In the genomic region with DNA sequence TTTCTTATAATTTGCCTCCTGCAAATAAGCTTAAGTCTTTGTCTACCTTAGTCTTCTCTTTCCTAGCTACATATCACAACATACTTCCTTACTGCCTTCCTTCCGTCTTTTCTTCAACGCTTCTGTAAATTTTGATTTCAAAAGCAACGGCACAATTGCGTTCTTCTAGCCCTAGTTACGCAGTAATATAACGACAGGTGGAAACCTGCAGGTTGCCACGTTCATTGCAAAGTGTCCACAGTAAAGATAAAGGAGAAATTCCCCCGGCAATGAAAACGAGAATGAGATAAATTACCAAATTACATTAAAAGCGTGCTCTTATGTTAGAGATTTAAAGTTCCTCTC, we compare ENCODE assay signal across 8 cellular contexts.
DNase-seq lines count a peak whose midpoint lies in the region; ATAC-seq and TF ChIP-seq lines count a peak whose summit lies in the region.

No MANE protein-coding gene starts in this region.

- DNase-seq in GM12865 (ENCODE audit: low read depth) = no peak
- DNase-seq in MV-4-11 (lab: John Stamatoyannopoulos, UW) = peak; percentile 74
- no peak for DNase-seq in choroid plexus epithelial cell (ENCODE audit: low read depth)
- DNase-seq in hippocampal formation (lab: John Stamatoyannopoulos, UW) = no peak
- DNase-seq in cerebellar nuclear complex (lab: John Stamatoyannopoulos, UW) = no peak
- DNase-seq in NCI-H146 treated with DMSO at 0.1 percent for 48 hours (lab: John Stamatoyannopoulos, UW; ENCODE audit: unreplicated experiment) = no peak

- peaks cover 0 to 6% of the 10 kb centered on the region in 2 donors for H3K9me3 ChIP-seq in muscle layer of duodenum (ENCODE audit: control insufficient read depth in 1 of 2, low read length in 2 of 2)

- H3K36me3 ChIP-seq in muscle layer of duodenum (ENCODE audit: control insufficient read depth in 1 of 2, insufficient read depth in 2 of 2, low read length in 2 of 2) = peaks cover 13 to 21% of the 10 kb centered on the region in 2 donors

- TF ChIP-seq CTCF in GM12865 (IDR thresholded peaks at IDR 0.05; ENCODE audit: insufficient read depth, low read depth, low read length, missing control alignments) (no peak), choroid plexus epithelial cell (conservative IDR thresholded peaks at IDR 0.05; ENCODE audit: low read depth, low read length) (no peak)

- H3K27ac ChIP-seq in muscle layer of duodenum (ENCODE audit: low read length) = peak overlapping the region; percentile 94

- peak overlapping the region; percentile 99 for H3K4me3 ChIP-seq in GM12865 (ENCODE audit: low read depth, low read length)
- peak overlapping the region; percentile 98 for H3K4me3 ChIP-seq in choroid plexus epithelial cell (ENCODE audit: low read depth, low read length)
- H3K4me3 ChIP-seq in muscle layer of duodenum (ENCODE audit: low read depth in 1 of 2, low read length in 2 of 2) = peak overlapping the region; percentile 73 to 97

- H3K4me1 ChIP-seq in muscle layer of duodenum (ENCODE audit: control insufficient read depth in 1 of 2, insufficient read depth in 2 of 2, low read length in 2 of 2) = peaks cover 11 to 31% of the 10 kb centered on the region in 2 donors

- ATAC-seq in GM21786 (IDR thresholded peaks at IDR 0.05; ENCODE audit: unreplicated experiment) = peak; percentile 12

- H3K27me3 ChIP-seq in muscle layer of duodenum (ENCODE audit: low read depth, low read length) = no peaks in the 10 kb centered on the region
